Comparison of ENCODE assay signal across 9 cellular contexts in the genomic region with DNA sequence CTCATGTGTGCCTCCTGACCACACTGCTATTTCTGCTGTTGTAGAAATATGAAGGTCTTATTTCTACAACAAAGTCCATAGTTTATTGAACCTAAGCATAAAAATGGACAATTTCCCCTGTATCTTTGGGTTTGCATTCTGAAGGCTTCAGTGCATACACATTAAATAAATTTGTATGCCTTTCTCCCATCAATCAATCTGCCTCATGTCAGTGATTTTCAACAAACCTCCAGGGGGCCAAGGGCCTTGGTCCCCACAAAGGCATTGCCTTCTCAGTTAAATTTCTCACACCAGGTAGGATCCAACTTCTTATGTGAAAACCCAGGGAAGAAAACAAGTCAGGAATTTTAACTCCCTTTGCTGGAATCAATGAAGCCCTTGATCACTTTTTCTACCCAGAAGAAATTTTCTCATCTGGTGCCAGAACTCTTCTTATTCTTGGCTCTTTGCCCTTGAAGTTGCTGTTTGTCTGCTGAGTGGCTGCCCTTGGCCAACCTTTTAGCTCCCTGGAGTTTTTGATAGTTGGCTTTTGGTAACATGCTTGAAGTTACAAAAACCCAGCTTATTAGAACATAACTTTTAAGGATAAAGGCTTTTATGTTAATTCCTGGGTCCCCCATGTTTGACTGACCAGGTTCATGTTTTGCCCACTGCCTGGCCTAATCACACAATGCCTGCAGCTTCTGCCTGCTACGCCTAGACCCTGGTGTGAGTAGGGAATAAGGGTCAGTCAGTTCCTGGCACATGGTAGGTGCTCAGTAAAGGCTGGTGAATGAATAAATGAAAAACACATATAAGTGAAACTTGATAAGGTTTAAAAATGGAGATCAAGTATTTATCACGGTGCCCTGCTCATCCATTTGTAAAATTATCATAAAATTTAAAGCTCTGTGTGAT. TPM values are rescaled to one million over a fixed set of nuclear protein-coding genes. Genes with fewer than 3 reads are reported as not detected.
DNase-seq lines count a peak whose midpoint lies in the region; ATAC-seq, FAIRE-seq and TF ChIP-seq lines count a peak whose summit lies in the region.
"Had no signal": no experiment of that assay in that cellular context is flagged by ENCODE, and none has a peak within 500 bp of the region (broad histone marks: within the 10 kb centered on the region; RNA-seq: fewer than 3 reads in every experiment).

No MANE protein-coding gene starts in this region.

- peak in 1 of 2 donors; percentile 9 for TF ChIP-seq CTCF in endothelial cell of umbilical vein (IDR thresholded peaks at IDR 0.05; ENCODE audit: extremely low read depth in 1 of 2, insufficient read depth in 1 of 2, low read depth in 1 of 2, low read length in 2 of 2)
- no peak for TF ChIP-seq CTCF in neutrophil (IDR thresholded peaks at IDR 0.05)

- H4K20me1 ChIP-seq in endothelial cell of umbilical vein (replicated peaks; ENCODE audit: control insufficient read depth, extremely low read depth, insufficient read depth, low read length): no peaks in the 10 kb centered on the region

- H3K36me3 ChIP-seq in endothelial cell of umbilical vein (ENCODE audit: control insufficient read depth in 2 of 2, extremely low read depth in 1 of 2, insufficient read depth in 2 of 2, low read length in 2 of 2) (no peaks in the 10 kb centered on the region), neutrophil (peaks cover under 1% of the 10 kb centered on the region)

- in situ Hi-C loops in Caki2 (cut with HindIII; ENCODE audit: low pct_unique_long_range_greater_than_20kb, low sequenced_read_pairs): no loop called here

- H3K4me3 ChIP-seq in endothelial cell of umbilical vein (replicated peaks in 1 of 3; ENCODE audit: insufficient read depth in 1 of 3, low read depth in 1 of 3, low read length in 3 of 3) (no peak overlapping the region), neutrophil (ENCODE audit: low read depth in 1 of 2, low read length in 1 of 2) (no peak overlapping the region)

- H3K27ac ChIP-seq in endothelial cell of umbilical vein (ENCODE audit: insufficient read depth, low read depth, low read length): no peak overlapping the region
- H3K27ac ChIP-seq in neutrophil: peak overlapping the region; percentile 3

- no peaks in the 10 kb centered on the region for H3K79me2 ChIP-seq in endothelial cell of umbilical vein (ENCODE audit: control insufficient read depth, insufficient read depth, low read length)

- FAIRE-seq in endothelial cell of umbilical vein (lab: Jason Lieb, UNC): peak; percentile 57

- H3K27me3 ChIP-seq in endothelial cell of umbilical vein (ENCODE audit: control insufficient read depth in 2 of 2, insufficient read depth in 2 of 2, low read length in 2 of 2) (no peaks in the 10 kb centered on the region), neutrophil (no peaks in the 10 kb centered on the region)

- CTCF ChIA-PET in endothelial cell of umbilical vein (lab: Charles Lee): interaction anchor here (0.7 to 5.8 kb wide), 60 partner anchors 8 to 291 kb away, joined by 3 to 294 read pairs (median 6); a partner anchor contains a TSS

- dilution Hi-C loops in endothelial cell of umbilical vein (cut with MboI; ENCODE audit: extremely low pct_ligation_motif_present, low sequenced_read_pairs): no loop called here

- DNase-seq in Caki2 (ENCODE audit: low read depth) (peak; percentile 26), NCI-H69 (lab: John Stamatoyannopoulos, UW) (peak; percentile 62), endothelial cell of umbilical vein (ENCODE audit: low read depth, low spot score) (peak; percentile 76), SW480 (ENCODE audit: low spot score) (no peak)
- DNase-seq: head of caudate nucleus had no signal

- no peak overlapping the region for H3K4me2 ChIP-seq in endothelial cell of umbilical vein (ENCODE audit: insufficient read depth, low read length)

- H3K9ac ChIP-seq in endothelial cell of umbilical vein (replicated peaks; ENCODE audit: extremely low read depth, insufficient read depth, low read length): no peak overlapping the region

- no peak overlapping the region for H2AFZ ChIP-seq in endothelial cell of umbilical vein (ENCODE audit: low read depth, low read length)

- BruUV-seq in endothelial cell of umbilical vein (replicated peaks; lab: Mats Ljungman, UMichigan): no TSS peak

- H3K9me3 ChIP-seq in endothelial cell of umbilical vein (replicated peaks; ENCODE audit: control insufficient read depth, insufficient read depth, low read length): no peaks in the 10 kb centered on the region
- no peaks in the 10 kb centered on the region for H3K9me3 ChIP-seq in neutrophil

- ATAC-seq in GM21423 (IDR thresholded peaks at IDR 0.05; ENCODE audit: unreplicated experiment) (no peak), HG03159 (IDR thresholded peaks at IDR 0.05; ENCODE audit: unreplicated experiment) (no peak), GM19023 (IDR thresholded peaks at IDR 0.05; ENCODE audit: unreplicated experiment) (no peak)

- no peak for TF ChIP-seq POLR2A in endothelial cell of umbilical vein (IDR thresholded peaks at IDR 0.05; ENCODE audit: low read depth, low read length)

- intact Hi-C loops in endothelial cell of umbilical vein (cut with micrococcal nuclease): loop anchor here (5.0 kb wide), 2 partner anchors 130 to 290 kb away; no protein-coding TSS in a partner anchor

- H3K9me1 ChIP-seq in endothelial cell of umbilical vein (replicated peaks; ENCODE audit: control insufficient read depth, extremely low read depth, insufficient read depth, low read length): no peaks in the 10 kb centered on the region

- H3K4me1 ChIP-seq in endothelial cell of umbilical vein (ENCODE audit: control insufficient read depth, extremely low read depth, insufficient read depth, low read length) (peaks cover 6% of the 10 kb centered on the region), neutrophil (ENCODE audit: control insufficient read depth in 1 of 2, insufficient read depth in 1 of 2, low read depth in 1 of 2, low read length in 1 of 2) (peaks cover 21 to 24% of the 10 kb centered on the region in 2 experiments)

- POLR2A ChIA-PET in endothelial cell of umbilical vein (lab: Charles Lee): interaction anchor here (0.7 kb wide), 1 partner anchor 17 kb away, joined by 4 read pairs; no protein-coding TSS in a partner anchor

TF ChIP-seq in endothelial cell of umbilical vein, 7 proteins besides CTCF, POLR2A, EP300 and RAD21:
- TF ChIP-seq POLR2AphosphoS5 (IDR thresholded peaks at IDR 0.05; ENCODE audit: insufficient read depth, low read depth, low read length): no peak
- TF ChIP-seq GATA2 (IDR thresholded peaks at IDR 0.05; ENCODE audit: insufficient read depth, insufficient read length, low read depth, low read length): no peak
- TF ChIP-seq FOS (IDR thresholded peaks at IDR 0.05; ENCODE audit: borderline replicate concordance, insufficient read depth, low read length): no peak
- TF ChIP-seq, protein P1, sequence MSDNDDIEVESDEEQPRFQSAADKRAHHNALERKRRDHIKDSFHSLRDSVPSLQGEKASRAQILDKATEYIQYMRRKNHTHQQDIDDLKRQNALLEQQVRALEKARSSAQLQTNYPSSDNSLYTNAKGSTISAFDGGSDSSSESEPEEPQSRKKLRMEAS (IDR thresholded peaks at IDR 0.05; ENCODE audit: insufficient read depth, insufficient read length): no peak
- TF ChIP-seq JUN (IDR thresholded peaks at IDR 0.05; ENCODE audit: borderline replicate concordance, insufficient read depth, insufficient read length, low read depth): no peak
- TF ChIP-seq MYC (IDR thresholded peaks at IDR 0.05; ENCODE audit: low read depth, low read length): no peak
- no peak for TF ChIP-seq EZH2 (IDR thresholded peaks at IDR 0.05; ENCODE audit: borderline replicate concordance, low read depth, low read length, severe bottlenecking)

RNA-seq across cellular contexts. Expression of a gene that starts 37.0 kb away (rescaled TPM):
- 10.1 and 11.8 TPM in 2 replicates for total RNA-seq in Caki2 (2014; rRNA removed; shearing (Covaris generic); ENCODE audit: low replicate concordance)
- total RNA-seq in endothelial cell of umbilical vein: 4.7 and 5.1 TPM in 2 replicates
- 6.3 and 6.7 TPM in 2 replicates for polyA plus RNA-seq in endothelial cell of umbilical vein
- 6.3 and 7.6 TPM in 2 replicates for polyA plus RNA-seq in endothelial cell of umbilical vein (2011; cell fraction: cytosol; rRNA removed)
- 3.6 and 3.8 TPM in 2 replicates for polyA plus RNA-seq in endothelial cell of umbilical vein (2011; cell fraction: nucleus; rRNA removed)
- polyA plus RNA-seq in endothelial cell of umbilical vein (2012): 3.6 and 5.3 TPM in 2 replicates
- polyA minus RNA-seq in endothelial cell of umbilical vein: 4.3 and 4.4 TPM in 2 replicates
- not detected for polyA minus RNA-seq in endothelial cell of umbilical vein (2011; cell fraction: cytosol; rRNA and poly(A)+ RNA removed)
- polyA minus RNA-seq in endothelial cell of umbilical vein (2011; cell fraction: nucleus; rRNA and poly(A)+ RNA removed): 2.5 and 2.6 TPM in 2 replicates
